ENCODE assay signal across 24 cellular contexts in genomic region chr6:46057792-46058191, GRCh38. TPM values are rescaled to one million over a fixed set of nuclear protein-coding genes. Genes with fewer than 3 reads are reported as not detected.
A peak's percentile ranks its signal among the peaks of the same experiment; 100 is the strongest.
DNase-seq lines count a peak whose midpoint lies in the region; ATAC-seq, FAIRE-seq and TF ChIP-seq lines count a peak whose summit lies in the region.
"Had no signal": no experiment of that assay in that cellular context is flagged by ENCODE, and none has a peak within 500 bp of the region (broad histone marks: within the 10 kb centered on the region; RNA-seq: fewer than 3 reads in every experiment).

No MANE protein-coding gene starts in this region.

- peak overlapping the region in 1 of 2 donors; percentile 32 for H3K27ac ChIP-seq in liver (ENCODE audit: low read depth in 1 of 2, low read length in 2 of 2)
- H3K27ac ChIP-seq in HepG2 (ENCODE audit: extremely low read length, insufficient read depth, low read length): no peak overlapping the region
- peak overlapping the region in 1 of 3 donors; percentile 53 for H3K27ac ChIP-seq in right lobe of liver
- no peak overlapping the region for H3K27ac ChIP-seq in SJCRH30
- H3K27ac ChIP-seq: 22Rv1; A549; BLaER1 treated with 17β-estradiol and CSF1 and Interleukin-3, amounts not matched to agents 10 nM and 100 nM; C4-2B had no signal

- no peak for FAIRE-seq in HepG2 (lab: Jason Lieb, UNC)
- FAIRE-seq: A549, D721Med, G401.6, GM12891, GM19239 had no signal

- H3K9ac ChIP-seq in liver (ENCODE audit: low read depth in 1 of 2, low read length in 2 of 2) (no peak overlapping the region), HepG2 (ENCODE audit: insufficient read depth, low read depth, low read length) (no peak overlapping the region)
- H3K9ac ChIP-seq: BLaER1 treated with 17β-estradiol and CSF1 and Interleukin-3, amounts not matched to agents 10 nM and 100 nM had no signal

- H3K4me2 ChIP-seq in HepG2 (ENCODE audit: low read depth, low read length): no peak overlapping the region
- H3K4me2 ChIP-seq: A549 had no signal

- no peaks in the 10 kb centered on the region for H3K9me3 ChIP-seq in liver (ENCODE audit: control insufficient read depth in 4 of 4, low read length in 3 of 4)
- no peaks in the 10 kb centered on the region; the same call in 1 of the 2 replicates for H3K9me3 ChIP-seq in HepG2 (ENCODE audit: low read length)
- H3K9me3 ChIP-seq in iPS-18c (ENCODE audit: control insufficient read depth, insufficient read depth, low read length): no peaks in the 10 kb centered on the region
- no peaks in the 10 kb centered on the region for H3K9me3 ChIP-seq in right lobe of liver
- no peaks in the 10 kb centered on the region for H3K9me3 ChIP-seq in SJCRH30 (replicated peaks)
- H3K9me3 ChIP-seq: A549, Caco-2 had no signal

- POLR2A ChIA-PET in HepG2 (lab: Yijun Ruan, JAX): no interaction called here

- TF ChIP-seq POLR2A in HepG2 (IDR thresholded peaks at IDR 0.05; ENCODE audit: insufficient read depth in 1 of 2, low read depth in 2 of 2, low read length in 2 of 2): no peak
- TF ChIP-seq POLR2A in right lobe of liver (IDR thresholded peaks at IDR 0.05): no peak

- no peaks in the 10 kb centered on the region for H3K79me2 ChIP-seq in HepG2 (ENCODE audit: insufficient read depth, low read length)

- intact Hi-C loops in HepG2 (cut with micrococcal nuclease; ENCODE audit: unreplicated experiment): no loop called here
- intact Hi-C loops in right lobe of liver (cut with DNase I): no loop called here

- H3K4me1 ChIP-seq in liver (ENCODE audit: control insufficient read depth in 4 of 4, insufficient read depth in 4 of 4, low read length in 3 of 4) (peaks cover 4 to 24% (median 12%) of the 10 kb centered on the region in 4 donors), HepG2 (ENCODE audit: insufficient read depth, low read length) (no peaks in the 10 kb centered on the region), right lobe of liver (peaks cover 0 to 40% (median 15%) of the 10 kb centered on the region in 4 donors), SJCRH30 (no peaks in the 10 kb centered on the region)
- H3K4me1 ChIP-seq: A549 had no signal

- no TSS peak for BruUV-seq in HepG2 (replicated peaks; lab: Mats Ljungman, UMichigan)

- ATAC-seq in HepG2 (no peak), right lobe of liver (peak; percentile 36 to 61 (median 46))
- ATAC-seq: A549; CD8-positive, alpha-beta T cell had no signal

- DNase-seq in HepG2 (ENCODE audit: low spot score) (no peak), right lobe of liver (no peak), SJCRH30 (no peak), NCI-H69 (lab: John Stamatoyannopoulos, UW) (no peak), activated gamma-delta T cell treated with Interleukin-2 at 50 U/mL for 16 hours (no peak)
- DNase-seq: AML-193; Caco-2; Calu3; CD4-positive, alpha-beta T cell; CD8-positive, alpha-beta T cell; DMS79 treated with DMSO at 0.1 percent for 48 hours; GF-D8 had no signal

- H4K20me1 ChIP-seq in HepG2 (ENCODE audit: insufficient read depth, low read length): no peaks in the 10 kb centered on the region
- H4K20me1 ChIP-seq: BLaER1 treated with 17β-estradiol and CSF1 and Interleukin-3, amounts not matched to agents 10 nM and 100 nM had no signal

- TF ChIP-seq EP300 in HepG2 (IDR thresholded peaks at IDR 0.05; ENCODE audit: low read depth in 2 of 2, low read length in 2 of 2) (no peak), HepG2 (CRISPR knock-in tag; IDR thresholded peaks at IDR 0.05; ENCODE audit: borderline replicate concordance) (no peak)

- CTCF ChIA-PET in HepG2 (lab: Yijun Ruan, JAX; ENCODE audit: low intra/inter-chr PET ratio, low total read pairs): no interaction called here

- in situ Hi-C loops in HepG2 (cut with HindIII; ENCODE audit: extremely low pct_ligation_motif_present, low pct_unique_long_range_greater_than_20kb): no loop called here

- TF ChIP-seq RAD21 in liver (IDR thresholded peaks at IDR 0.05) (no peak), HepG2 (CRISPR knock-in tag; IDR thresholded peaks at IDR 0.05) (no peak)

- H3K4me3 ChIP-seq in liver (ENCODE audit: low read depth in 1 of 3, low read length in 3 of 3) (no peak overlapping the region), HepG2 (replicated peaks in 1 of 3; ENCODE audit: insufficient read depth in 1 of 3, low read depth in 2 of 3, low read length in 3 of 3) (no peak overlapping the region), iPS-18c (ENCODE audit: insufficient read depth, low read depth, low read length) (peak overlapping the region; percentile 20; the same call in 1 of the 2 replicates), right lobe of liver (no peak overlapping the region), SJCRH30 (no peak overlapping the region)
- H3K4me3 ChIP-seq: A549 had no signal

- H3K27me3 ChIP-seq in liver (ENCODE audit: control insufficient read depth in 4 of 4, insufficient read depth in 4 of 4, low read length in 3 of 4) (no peaks in the 10 kb centered on the region), HepG2 (ENCODE audit: control insufficient read depth in 1 of 2, insufficient read depth in 2 of 2, low read length in 2 of 2) (no peaks in the 10 kb centered on the region; a peak in 1 of 5 replicates), right lobe of liver (no peaks in the 10 kb centered on the region), SJCRH30 (no peaks in the 10 kb centered on the region)
- H3K27me3 ChIP-seq: BLaER1 treated with 17β-estradiol and CSF1 and Interleukin-3, amounts not matched to agents 10 nM and 100 nM had no signal

- H3K36me3 ChIP-seq in liver (ENCODE audit: control insufficient read depth in 4 of 4, insufficient read depth in 3 of 4, low read depth in 1 of 4, low read length in 3 of 4) (no peaks in the 10 kb centered on the region), HepG2 (replicated peaks in 1 of 2; ENCODE audit: control insufficient read depth in 1 of 2, insufficient read depth in 2 of 2, low read length in 2 of 2) (no peaks in the 10 kb centered on the region), right lobe of liver (no peaks in the 10 kb centered on the region), SJCRH30 (no peaks in the 10 kb centered on the region)

- TF ChIP-seq CTCF in liver (IDR thresholded peaks at IDR 0.05; ENCODE audit: low read depth, low read length, missing input control) (no peak), HepG2 (CRISPR knock-in tag; IDR thresholded peaks at IDR 0.05) (no peak), right lobe of liver (IDR thresholded peaks at IDR 0.05) (no peak)

- no peak overlapping the region for H2AFZ ChIP-seq in HepG2 (ENCODE audit: low read length)

TF ChIP-seq in liver, 16 proteins besides CTCF, POLR2A, EP300 and RAD21 (continues in another document):
- no peak for TF ChIP-seq ATF3 (IDR thresholded peaks at IDR 0.05)
- no peak for TF ChIP-seq NR2F2 (IDR thresholded peaks at IDR 0.05)
- TF ChIP-seq FOXA2 (IDR thresholded peaks at IDR 0.05): no peak
- TF ChIP-seq GABPA (IDR thresholded peaks at IDR 0.05 in 1 of 2, conservative IDR thresholded peaks at IDR 0.05 in 1 of 2): no peak
- TF ChIP-seq SP1 (IDR thresholded peaks at IDR 0.05): peak; percentile 85
- TF ChIP-seq JUND (IDR thresholded peaks at IDR 0.05): peak in 1 of 2 donors; percentile 33
- no peak for TF ChIP-seq FOXA1 (IDR thresholded peaks at IDR 0.05)
- TF ChIP-seq TAF1 (conservative IDR thresholded peaks at IDR 0.05): no peak
- TF ChIP-seq HNF4A (conservative IDR thresholded peaks at IDR 0.05): peak; percentile 76 to 77

RNA-seq across cellular contexts. Expression of gene CLIC5, which starts 42.1 kb away (rescaled TPM):
- under 1 TPM; 0.05 to 0.33 TPM for total RNA-seq in liver
- under 1 TPM; 0.09 to 0.18 TPM for polyA plus RNA-seq in liver
- total RNA-seq in HepG2 (2016; rRNA removed; fragmentation: Illumina TruSeq; extraction: Trizol): not detected in 2 replicates
- not detected in 2 replicates for total RNA-seq in HepG2 (2016; cell fraction: cytosol; rRNA removed; fragmentation: Illumina TruSeq; extraction: Trizol; ENCODE audit: low read depth)
- total RNA-seq in HepG2 (2016; cell fraction: insoluble cytoplasmic fraction; rRNA removed; fragmentation: Illumina TruSeq; extraction: Trizol): not detected in 2 replicates
- not detected in 2 replicates for total RNA-seq in HepG2 (2016; cell fraction: membrane; rRNA removed; fragmentation: Illumina TruSeq; extraction: Trizol)
- total RNA-seq in HepG2 (2016; cell fraction: nucleus; rRNA removed; fragmentation: Illumina TruSeq; extraction: Trizol): not detected in 2 replicates
- not detected in 2 replicates for polyA plus RNA-seq in HepG2 (2011; rRNA removed)
- not detected in 2 replicates for polyA plus RNA-seq in HepG2 (2011; cell fraction: cytosol; rRNA removed)
- polyA plus RNA-seq in HepG2 (2011; cell fraction: nucleus; rRNA removed): not detected in 2 replicates
- not detected in 2 replicates for polyA plus RNA-seq in HepG2 (2012)
- not detected in 2 replicates for polyA plus RNA-seq in HepG2 (2016; cell fraction: cytosol; fragmentation: Illumina TruSeq; extraction: Trizol; ENCODE audit: low read depth)
- polyA plus RNA-seq in HepG2 (2016; cell fraction: insoluble cytoplasmic fraction; fragmentation: Illumina TruSeq; extraction: Trizol; ENCODE audit: low read depth): not detected in 2 replicates
- not detected in 2 replicates for polyA plus RNA-seq in HepG2 (2016; cell fraction: membrane; fragmentation: Illumina TruSeq; extraction: Trizol; ENCODE audit: low read depth)
- not detected in 2 replicates for polyA plus RNA-seq in HepG2 (2016; cell fraction: nucleus; fragmentation: Illumina TruSeq; extraction: Trizol; ENCODE audit: insufficient read depth, low read depth)
- 2.3 TPM in 1 of 2 replicates, not detected in the other for polyA minus RNA-seq in HepG2 (2011; rRNA and poly(A)+ RNA removed; ENCODE audit: low replicate concordance)
- polyA minus RNA-seq in HepG2 (2011; cell fraction: cytosol; rRNA and poly(A)+ RNA removed): not detected in 2 replicates
- polyA minus RNA-seq in HepG2 (2011; cell fraction: nucleus; rRNA and poly(A)+ RNA removed): not detected in 2 replicates
- total RNA-seq in right lobe of liver: under 1 TPM; 0.18 to 0.42 (median 0.29) TPM
- total RNA-seq in SJCRH30 (2014; rRNA removed; shearing (Covaris generic)): 0.05 and 0.06 TPM in 2 replicates
- total RNA-seq: A172 had no signal
- polyA plus RNA-seq: A549, BJ had no signal
